Comparison of ENCODE assay signal across 1 cellular context in the genomic region with DNA sequence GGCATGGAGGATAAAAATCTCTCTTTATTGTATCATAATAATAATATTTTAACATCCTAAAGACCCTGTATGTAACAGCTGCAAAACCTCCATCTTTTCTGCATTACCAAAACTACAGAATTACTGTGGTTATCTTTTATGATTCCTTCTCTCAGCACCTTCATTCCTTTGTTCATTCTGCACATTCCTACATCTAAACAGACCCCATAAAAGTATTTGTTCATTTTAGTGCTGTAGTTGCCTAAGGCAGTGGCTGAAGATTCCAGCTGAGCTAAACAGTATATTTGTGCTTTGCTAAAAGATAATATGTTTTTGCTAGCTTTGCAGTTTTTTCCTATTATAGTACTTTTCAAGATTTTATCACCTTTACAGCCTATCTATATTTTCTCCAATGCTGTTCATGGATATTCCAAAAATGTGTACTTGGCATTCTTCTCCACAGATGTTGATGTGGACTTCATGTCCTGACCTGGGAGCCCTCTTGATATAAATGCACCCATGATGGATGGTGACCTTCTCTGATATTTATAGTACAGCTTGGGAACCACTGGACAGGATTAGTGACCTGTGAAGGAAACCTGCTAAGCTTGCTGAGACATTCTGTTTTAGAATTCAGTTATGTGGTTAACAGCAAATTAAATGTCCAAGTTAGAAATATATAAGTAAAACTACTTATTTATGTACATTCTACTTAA.
TF ChIP-seq lines count a peak whose summit lies in the region.

No MANE protein-coding gene starts in this region.

TF ChIP-seq in IMR-90, 13 proteins besides CTCF, POLR2A, EP300 and RAD21 (continued from another document):
- TF ChIP-seq, protein P1, sequence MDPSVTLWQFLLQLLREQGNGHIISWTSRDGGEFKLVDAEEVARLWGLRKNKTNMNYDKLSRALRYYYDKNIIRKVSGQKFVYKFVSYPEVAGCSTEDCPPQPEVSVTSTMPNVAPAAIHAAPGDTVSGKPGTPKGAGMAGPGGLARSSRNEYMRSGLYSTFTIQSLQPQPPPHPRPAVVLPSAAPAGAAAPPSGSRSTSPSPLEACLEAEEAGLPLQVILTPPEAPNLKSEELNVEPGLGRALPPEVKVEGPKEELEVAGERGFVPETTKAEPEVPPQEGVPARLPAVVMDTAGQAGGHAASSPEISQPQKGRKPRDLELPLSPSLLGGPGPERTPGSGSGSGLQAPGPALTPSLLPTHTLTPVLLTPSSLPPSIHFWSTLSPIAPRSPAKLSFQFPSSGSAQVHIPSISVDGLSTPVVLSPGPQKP (IDR thresholded peaks at IDR 0.05; ENCODE audit: borderline replicate concordance, low read depth, low read length), result no peak
- TF ChIP-seq FOS (IDR thresholded peaks at IDR 0.05; ENCODE audit: low read depth, low read length), result no peak
